Comparison of ENCODE assay signal across 11 cellular contexts in genomic region chr1:119632103-119632490, GRCh38. TPM values are rescaled to one million over a fixed set of nuclear protein-coding genes. Genes with fewer than 3 reads are reported as not detected.
A peak's percentile ranks its signal among the peaks of the same experiment; 100 is the strongest.
DNase-seq lines count a peak whose midpoint lies in the region; ATAC-seq and TF ChIP-seq lines count a peak whose summit lies in the region.
"Had no signal": no experiment of that assay in that cellular context is flagged by ENCODE, and none has a peak within 500 bp of the region (broad histone marks: within the 10 kb centered on the region; RNA-seq: fewer than 3 reads in every experiment).

No MANE protein-coding gene starts in this region.

- peaks cover 36% of the 10 kb centered on the region for H3K4me1 Mint-ChIP-seq in GM23338

- H3K79me2 ChIP-seq in GM23338 (replicated peaks; ENCODE audit: insufficient read depth) = peaks cover 95% of the 10 kb centered on the region

- H3K36me3 ChIP-seq in GM23338 (ENCODE audit: insufficient read depth) (no peaks in the 10 kb centered on the region), endocrine pancreas (ENCODE audit: control insufficient read depth, insufficient read depth, low read length) (no peaks in the 10 kb centered on the region), lower lobe of right lung (no peaks in the 10 kb centered on the region), subcutaneous abdominal adipose tissue (ENCODE audit: control insufficient read depth in 5 of 5, insufficient read depth in 5 of 5, low read length in 5 of 5) (no peaks in the 10 kb centered on the region), WERI-Rb-1 (no peaks in the 10 kb centered on the region)

- H3K4me2 ChIP-seq in GM23338 = peak overlapping the region; percentile 75

- peak overlapping the region; percentile 65; the same call in 1 of the 2 replicates for H3K27ac ChIP-seq in GM23338 (ENCODE audit: low read depth)
- peak overlapping the region; percentile 76 for H3K27ac ChIP-seq in lower lobe of right lung
- peak overlapping the region; percentile 63 for H3K27ac ChIP-seq in subcutaneous abdominal adipose tissue (ENCODE audit: low read depth, low read length)
- H3K27ac ChIP-seq in WERI-Rb-1 = no peak overlapping the region
- H3K27ac ChIP-seq: BLaER1 treated with 17β-estradiol and CSF1 and Interleukin-3, amounts not matched to agents 10 nM and 100 nM had no signal

- peak overlapping the region; percentile 60 for H3K9ac ChIP-seq in endocrine pancreas (ENCODE audit: control insufficient read depth, insufficient read depth, low read length)
- peak overlapping the region in 4 of 5 donors; percentile 2 to 77 (median 41) for H3K9ac ChIP-seq in subcutaneous abdominal adipose tissue (ENCODE audit: low read length in 5 of 5)
- H3K9ac ChIP-seq: BLaER1 treated with 17β-estradiol and CSF1 and Interleukin-3, amounts not matched to agents 10 nM and 100 nM had no signal

- H3K27me3 Mint-ChIP-seq in GM23338 (ENCODE audit: insufficient read depth, low read depth, poor library complexity) = no peaks in the 10 kb centered on the region

- no peak overlapping the region for H3K27ac Mint-ChIP-seq in GM23338
- H3K27ac Mint-ChIP-seq: T-helper 2 cell treated with Interferon-gamma antibody and Interleukin-4, amounts not matched to agents 5 μg/mL and 100 μg/mL, for 36 hours had no signal

- no peaks in the 10 kb centered on the region for H3K9me3 ChIP-seq in endocrine pancreas (ENCODE audit: control insufficient read depth, low read length)
- H3K9me3 ChIP-seq in lower lobe of right lung = no peaks in the 10 kb centered on the region
- H3K9me3 ChIP-seq in subcutaneous abdominal adipose tissue (ENCODE audit: control insufficient read depth in 5 of 5, low read length in 5 of 5) = no peaks in the 10 kb centered on the region
- no peaks in the 10 kb centered on the region for H3K9me3 ChIP-seq in WERI-Rb-1 (ENCODE audit: severe bottlenecking)

- peaks cover 5% of the 10 kb centered on the region; the same call in 1 of the 2 replicates for H3F3A ChIP-seq in GM23338 (replicated peaks; ENCODE audit: low read depth)

- H3K9me3 Mint-ChIP-seq in GM23338 = no peaks in the 10 kb centered on the region
- H3K9me3 Mint-ChIP-seq: T-helper 2 cell treated with Interferon-gamma antibody and Interleukin-4, amounts not matched to agents 5 μg/mL and 100 μg/mL, for 36 hours had no signal

- H3K4me3 ChIP-seq in GM23338 = peak overlapping the region; percentile 44
- no peak overlapping the region for H3K4me3 ChIP-seq in endocrine pancreas (ENCODE audit: control insufficient read depth, insufficient read depth, low read length)
- H3K4me3 ChIP-seq in lower lobe of right lung = no peak overlapping the region
- H3K4me3 ChIP-seq in subcutaneous abdominal adipose tissue (ENCODE audit: low read depth in 1 of 5, low read length in 5 of 5) = peak overlapping the region; percentile 50 to 60 (median 57)
- H3K4me3 ChIP-seq in WERI-Rb-1 (ENCODE audit: low read depth, low read length) = no peak overlapping the region
- H3K4me3 ChIP-seq: BLaER1 treated with 17β-estradiol and CSF1 and Interleukin-3, amounts not matched to agents 10 nM and 100 nM had no signal

- peaks cover 69% of the 10 kb centered on the region for H4K20me1 ChIP-seq in GM23338 (replicated peaks; ENCODE audit: insufficient read depth)

- H3K4me3 Mint-ChIP-seq in GM23338 = peak overlapping the region; percentile 29; the same call in 1 of the 3 replicates
- H3K4me3 Mint-ChIP-seq: T-helper 2 cell treated with Interferon-gamma antibody and Interleukin-4, amounts not matched to agents 5 μg/mL and 100 μg/mL, for 36 hours had no signal

- H2AFZ ChIP-seq in GM23338 = no peak overlapping the region

- no peak for TF ChIP-seq CTCF in GM23338 (conservative IDR thresholded peaks at IDR 0.05; ENCODE audit: low read depth in 2 of 2)
- TF ChIP-seq CTCF in lower lobe of right lung (IDR thresholded peaks at IDR 0.05) = no peak
- TF ChIP-seq CTCF in WERI-Rb-1 (IDR thresholded peaks at IDR 0.05; ENCODE audit: low read depth, low read length) = no peak

- DNase-seq in GM23338 (ENCODE audit: low spot score) (no peak), lower lobe of right lung (no peak), WERI-Rb-1 (no peak)
- DNase-seq in stimulated activated CD4-positive, alpha-beta T cell treated with anti-CD3 and anti-CD28 coated beads, Interleukin-4, amount 100 ng/mL, for 4 hours = no peak
- DNase-seq: activated CD8-positive, alpha-beta memory T cell treated with anti-CD3 and anti-CD28 coated beads, Interleukin-2, amount 50 U/mL, for 48 hours had no signal

- H3K4me1 ChIP-seq in GM23338 (ENCODE audit: insufficient read depth) = peaks cover 19% of the 10 kb centered on the region
- peaks cover 25% of the 10 kb centered on the region for H3K4me1 ChIP-seq in endocrine pancreas (ENCODE audit: control insufficient read depth, insufficient read depth, low read length)
- H3K4me1 ChIP-seq in lower lobe of right lung = peaks cover 60% of the 10 kb centered on the region
- peaks cover 5 to 51% (median 46%) of the 10 kb centered on the region in 5 donors for H3K4me1 ChIP-seq in subcutaneous abdominal adipose tissue (ENCODE audit: control insufficient read depth in 5 of 5, insufficient read depth in 5 of 5, low read length in 5 of 5)
- H3K4me1 ChIP-seq: BLaER1 treated with 17β-estradiol and CSF1 and Interleukin-3, amounts not matched to agents 10 nM and 100 nM had no signal

- ATAC-seq in GM23338 (no peak; the same call in 2 of the 3 replicates), lower lobe of right lung (peak; percentile 29 to 47), GM21825 (IDR thresholded peaks at IDR 0.05; ENCODE audit: unreplicated experiment) (no peak), GM21381 (IDR thresholded peaks at IDR 0.05; ENCODE audit: unreplicated experiment) (no peak)

- H3K27me3 ChIP-seq in GM23338 (ENCODE audit: insufficient read depth) = no peaks in the 10 kb centered on the region
- no peaks in the 10 kb centered on the region for H3K27me3 ChIP-seq in endocrine pancreas (ENCODE audit: control insufficient read depth, insufficient read depth, low read length)
- no peaks in the 10 kb centered on the region for H3K27me3 ChIP-seq in lower lobe of right lung (ENCODE audit: low read depth)
- no peaks in the 10 kb centered on the region for H3K27me3 ChIP-seq in subcutaneous abdominal adipose tissue (ENCODE audit: control insufficient read depth in 5 of 5, insufficient read depth in 4 of 5, low read length in 5 of 5)
- H3K27me3 ChIP-seq in WERI-Rb-1 (ENCODE audit: insufficient read depth, low read depth, severe bottlenecking) = no peaks in the 10 kb centered on the region
- H3K27me3 ChIP-seq: BLaER1 treated with 17β-estradiol and CSF1 and Interleukin-3, amounts not matched to agents 10 nM and 100 nM had no signal

- intact Hi-C loops in lower lobe of right lung (cut with DNase I) = no loop called here

- H3K9me2 ChIP-seq in GM23338 (ENCODE audit: insufficient read depth) = 0 out of 2 replicates have a peak, but pooled peaks cover 3% of the 10 kb centered on the region

- peaks cover 3% of the 10 kb centered on the region; the same call in 2 of the 3 replicates for H3K36me3 Mint-ChIP-seq in GM23338 (ENCODE audit: low read depth)

TF ChIP-seq in GM23338, 12 proteins besides CTCF, POLR2A, EP300 and RAD21 (continues in another document):
- TF ChIP-seq EZH2phosphoT487 (IDR thresholded peaks at IDR 0.05; ENCODE audit: unreplicated experiment) (no peak), ETS1 (IDR thresholded peaks at IDR 0.05) (no peak), EZH2 (IDR thresholded peaks at IDR 0.05; ENCODE audit: low read depth, unreplicated experiment) (no peak), ZNF331 (CRISPR knock-in tag; IDR thresholded peaks at IDR 0.05; ENCODE audit: low read depth) (no peak), JUNB (IDR thresholded peaks at IDR 0.05; ENCODE audit: unreplicated experiment) (no peak)

RNA-seq across cellular contexts. Expression of gene ZNF697, which starts 16.0 kb away (rescaled TPM):
- 30.4 and 32.0 TPM in 2 replicates for total RNA-seq in GM23338 (2014; rRNA removed; shearing (Covaris generic))
- 5.2 and 5.4 TPM in 2 replicates for polyA plus RNA-seq in GM23338 (2016; fragmentation: Nextera tagmentation; extraction: Ambion mirVana)
- 8.7 TPM for total RNA-seq in lower lobe of right lung

Comparison
In these comparisons a context has a peak if more than half of its experiments do, and no peak if none do; other contexts are left out.
1. ATAC-seq: peak in lower lobe of right lung (2 of 2); none in GM23338 (single experiment), GM21825 (single experiment) and GM21381 (single experiment).
2. H3K4me3 ChIP-seq: peak in GM23338 (single experiment) and subcutaneous abdominal adipose tissue (5 of 5); none in endocrine pancreas (single experiment), lower lobe of right lung (single experiment) and WERI-Rb-1 (single experiment).